In genomic region chr18:8806105-8806797, GRCh38 we compare ENCODE assay signal across 22 cellular contexts.
"Had no signal": no experiment of that assay in that cellular context is flagged by ENCODE, and none has a peak within 500 bp of the region (broad histone marks: within the 10 kb centered on the region; RNA-seq: fewer than 3 reads in every experiment).

No MANE protein-coding gene starts in this region.

- H3K4me1 ChIP-seq: spleen, transverse colon had no signal

- H3K27me3 ChIP-seq: dorsolateral prefrontal cortex, hepatocyte, ovary, right lobe of liver, spleen, testis, transverse colon had no signal

- H3K4me3 Mint-ChIP-seq: stimulated activated memory B cell treated with anti-CD40 and anti-IgM and Interleukin-4, amounts not matched to agents 10 μg/mL and 1 μg/mL and 100 μg/mL, for 72 hours; stimulated activated naive CD8-positive, alpha-beta T cell treated with anti-CD3 and anti-CD28 coated beads, Interleukin-15, Interleukin-2, amounts not matched to agents 100 ng/mL and 50 ng/mL, for 24 hours had no signal

- DNase-seq: cortex of kidney; effector CD8-positive, alpha-beta T cell; foreskin melanocyte; kidney; left colon; mammary epithelial cell; mucosa of descending colon; naive thymus-derived CD8-positive, alpha-beta T cell; nucleus accumbens; ovary; right lobe of liver; spleen; stimulated activated CD4-positive, alpha-beta T cell treated with anti-CD3 and anti-CD28 coated beads, Interleukin-15, amount 100 ng/mL, for 24 hours; stimulated activated CD4-positive, alpha-beta T cell treated with anti-CD3 and anti-CD28 coated beads, Interleukin-1b, Interleukin-23, amount 100 ng/mL, for 48 hours; stimulated activated CD4-positive, alpha-beta T cell treated with anti-CD3 and anti-CD28 coated beads, Interleukin-4, amount 100 ng/mL, for 24 hours; testis; transverse colon had no signal

- FAIRE-seq: kidney had no signal

- H3K4me3 ChIP-seq: dorsolateral prefrontal cortex, hepatocyte, mucosa of descending colon, ovary, right lobe of liver, spleen, testis, transverse colon had no signal

- H3K27ac Mint-ChIP-seq: progenitor cell of endocrine pancreas; stimulated activated memory B cell treated with anti-CD40 and anti-IgM and Interleukin-4, amounts not matched to agents 10 μg/mL and 1 μg/mL and 100 μg/mL, for 72 hours; stimulated activated naive CD8-positive, alpha-beta T cell treated with anti-CD3 and anti-CD28 coated beads, Interleukin-15, Interleukin-2, amounts not matched to agents 100 ng/mL and 50 ng/mL, for 24 hours had no signal

- ATAC-seq: left colon; mucosa of descending colon; stimulated activated memory B cell treated with anti-CD40 and anti-IgM and Interleukin-4, amounts not matched to agents 10 μg/mL and 1 μg/mL and 100 μg/mL, for 72 hours had no signal

- H3K9me3 ChIP-seq: mucosa of descending colon, ovary, right lobe of liver, spleen, testis, transverse colon had no signal

- H3K36me3 Mint-ChIP-seq: naive thymus-derived CD8-positive, alpha-beta T cell had no signal

- H3K27me3 Mint-ChIP-seq: progenitor cell of endocrine pancreas; stimulated activated memory B cell treated with anti-CD40 and anti-IgM and Interleukin-4, amounts not matched to agents 10 μg/mL and 1 μg/mL and 100 μg/mL, for 72 hours had no signal

- H3K27ac ChIP-seq: hepatocyte, ovary, right lobe of liver, spleen, testis, transverse colon had no signal

- H3K36me3 ChIP-seq: ovary, right lobe of liver, spleen, transverse colon had no signal

- H3K9me3 Mint-ChIP-seq: naive thymus-derived CD8-positive, alpha-beta T cell; stimulated activated memory B cell treated with anti-CD40 and anti-IgM and Interleukin-4, amounts not matched to agents 10 μg/mL and 1 μg/mL and 100 μg/mL, for 72 hours; stimulated activated naive CD8-positive, alpha-beta T cell treated with anti-CD3 and anti-CD28 coated beads, Interleukin-15, Interleukin-2, amounts not matched to agents 100 ng/mL and 50 ng/mL, for 24 hours had no signal
